Comparison of ENCODE assay signal across 30 cellular contexts in genomic region chr6:16388488-16388887, GRCh38.
DNase-seq lines count a peak whose midpoint lies in the region; ATAC-seq, FAIRE-seq and TF ChIP-seq lines count a peak whose summit lies in the region.
"Had no signal": no experiment of that assay in that cellular context is flagged by ENCODE, and none has a peak within 500 bp of the region (broad histone marks: within the 10 kb centered on the region; RNA-seq: fewer than 3 reads in every experiment).

No MANE protein-coding gene starts in this region.

- no peak overlapping the region for H3K4me3 Mint-ChIP-seq in astrocyte (ENCODE audit: unreplicated experiment)
- H3K4me3 Mint-ChIP-seq: activated CD4-positive, alpha-beta T cell treated with anti-CD3 and anti-CD28 coated beads for 36 hours; activated T-cell treated with anti-CD3 and anti-CD28 coated beads, Interleukin-2, amount 50 U/mL, for 24 hours; T-helper 1 cell treated with Interleukin-12 subunit alpha and Interleukin-12 subunit beta and Interleukin-4 antibody, amounts not matched to agents 30 μg/mL and 1 μg/mL, for 36 hours had no signal

- peaks cover 21% of the 10 kb centered on the region for H3K4me1 Mint-ChIP-seq in astrocyte (ENCODE audit: low read depth, unreplicated experiment)

- H3K27me3 ChIP-seq in astrocyte (ENCODE audit: insufficient read depth, low read length): no peaks in the 10 kb centered on the region
- H3K27me3 ChIP-seq: neutrophil, SJCRH30 had no signal

- H3K36me3 ChIP-seq in astrocyte (ENCODE audit: insufficient read depth, low read length): no peaks in the 10 kb centered on the region
- H3K36me3 ChIP-seq: prostate gland, SJCRH30 had no signal

- TF ChIP-seq CTCF in astrocyte (IDR thresholded peaks at IDR 0.05; ENCODE audit: insufficient read depth, low read depth, low read length): no peak

- H3K79me2 ChIP-seq in astrocyte (ENCODE audit: insufficient read depth, low read length): no peaks in the 10 kb centered on the region

- no peaks in the 10 kb centered on the region for H3K9me3 ChIP-seq in astrocyte (ENCODE audit: insufficient read depth, low read depth, low read length)
- H3K9me3 ChIP-seq: A549, neutrophil, prostate gland, SJCRH30 had no signal

- H3K27ac Mint-ChIP-seq in astrocyte (ENCODE audit: unreplicated experiment): no peak overlapping the region
- H3K27ac Mint-ChIP-seq: activated CD4-positive, alpha-beta T cell treated with anti-CD3 and anti-CD28 coated beads for 36 hours; activated T-cell treated with anti-CD3 and anti-CD28 coated beads, Interleukin-2, amount 50 U/mL, for 24 hours; T-helper 1 cell treated with Interleukin-12 subunit alpha and Interleukin-12 subunit beta and Interleukin-4 antibody, amounts not matched to agents 30 μg/mL and 1 μg/mL, for 36 hours had no signal

- DNase-seq in A172 (ENCODE audit: low spot score): peak; percentile 29
- DNase-seq in GM03348 (ENCODE audit: low spot score): peak; percentile 8
- DNase-seq in astrocyte (ENCODE audit: low read depth): no peak
- peak; percentile 38 for DNase-seq in glomerular visceral epithelial cell (ENCODE audit: extremely low spot score)
- no peak for DNase-seq in GM19238 (ENCODE audit: insufficient read length, low spot score)
- DNase-seq in NCI-H1417 treated with DMSO at 0.1 percent for 48 hours (lab: John Stamatoyannopoulos, UW): no peak
- DNase-seq: activated CD4-positive, alpha-beta T cell treated with anti-CD3 and anti-CD28 coated beads for 36 hours; activated gamma-delta T cell treated with Interleukin-2 at 50 U/mL for 16 hours; activated T-cell treated with anti-CD3 and anti-CD28 coated beads, Interleukin-2, amount 50 U/mL, for 24 hours; DMS79 treated with DMSO at 0.1 percent for 48 hours; effector memory CD4-positive, alpha-beta T cell; head of caudate nucleus; left cardiac atrium; mammary epithelial cell; MM.1S; NCI-H510A treated with DMSO at 0.1 percent for 48 hours; PC-9; SJCRH30; stimulated activated CD4-positive, alpha-beta T cell treated with anti-CD3 and anti-CD28 coated beads, Interleukin-1b, Interleukin-23, amount 100 ng/mL, for 48 hours; trophoblast cell had no signal

- ATAC-seq in GM18868 (IDR thresholded peaks at IDR 0.05; ENCODE audit: unreplicated experiment): no peak
- ATAC-seq in HG02588 (IDR thresholded peaks at IDR 0.05; ENCODE audit: unreplicated experiment): no peak
- ATAC-seq: A549; activated CD4-positive, alpha-beta T cell treated with anti-CD3 and anti-CD28 coated beads for 36 hours; esophagus mucosa; HCT116; left cardiac atrium had no signal

- no peak overlapping the region for H3K9ac ChIP-seq in astrocyte (ENCODE audit: low read length)

- no peak for FAIRE-seq in astrocyte (lab: Jason Lieb, UNC)
- FAIRE-seq: A549, colon had no signal

- no peaks in the 10 kb centered on the region for H3K27me3 Mint-ChIP-seq in astrocyte (ENCODE audit: low read depth, unreplicated experiment)
- H3K27me3 Mint-ChIP-seq: activated CD4-positive, alpha-beta T cell treated with anti-CD3 and anti-CD28 coated beads for 36 hours; activated T-cell treated with anti-CD3 and anti-CD28 coated beads, Interleukin-2, amount 50 U/mL, for 24 hours had no signal

- no peak overlapping the region for H3K27ac ChIP-seq in astrocyte (ENCODE audit: low read depth, low read length)
- H3K27ac ChIP-seq: A549, C4-2B, neutrophil, PC-9, prostate gland, SJCRH30 had no signal

- H3K36me3 Mint-ChIP-seq in astrocyte (ENCODE audit: low read depth, unreplicated experiment): peaks cover 14% of the 10 kb centered on the region

- H3K4me1 ChIP-seq in astrocyte (ENCODE audit: insufficient read depth, low read length): peaks cover 15% of the 10 kb centered on the region
- H3K4me1 ChIP-seq: A549, prostate gland, SJCRH30 had no signal

- H3K9me3 Mint-ChIP-seq in astrocyte (ENCODE audit: unreplicated experiment): no peaks in the 10 kb centered on the region
- H3K9me3 Mint-ChIP-seq: activated T-cell treated with anti-CD3 and anti-CD28 coated beads, Interleukin-2, amount 50 U/mL, for 24 hours; T-helper 1 cell treated with Interleukin-12 subunit alpha and Interleukin-12 subunit beta and Interleukin-4 antibody, amounts not matched to agents 30 μg/mL and 1 μg/mL, for 36 hours had no signal

- peak overlapping the region; percentile 3 for H3K4me2 ChIP-seq in astrocyte (ENCODE audit: low read length)
- H3K4me2 ChIP-seq: A549, PC-9 had no signal

- peaks cover 17% of the 10 kb centered on the region for H4K20me1 ChIP-seq in astrocyte (ENCODE audit: insufficient read depth, low read length)

- no peak overlapping the region for H3K4me3 ChIP-seq in astrocyte (ENCODE audit: insufficient read depth, low read depth, low read length)
- H3K4me3 ChIP-seq: A549, PC-9, prostate gland, SJCRH30 had no signal

- H2AFZ ChIP-seq in astrocyte (ENCODE audit: low read depth, low read length): no peak overlapping the region
- H2AFZ ChIP-seq: PC-9 had no signal

Comparison
In these comparisons a context has a peak if more than half of its experiments do, and no peak if none do; other contexts are left out.
1. DNase-seq: peak in A172 (single experiment), GM03348 (single experiment) and glomerular visceral epithelial cell (single experiment); none in astrocyte (single experiment), GM19238 (single experiment) and NCI-H1417 treated with DMSO at 0.1 percent for 48 hours (single experiment).